8 cellular contexts compared by ENCODE assay signal in the genomic region with DNA sequence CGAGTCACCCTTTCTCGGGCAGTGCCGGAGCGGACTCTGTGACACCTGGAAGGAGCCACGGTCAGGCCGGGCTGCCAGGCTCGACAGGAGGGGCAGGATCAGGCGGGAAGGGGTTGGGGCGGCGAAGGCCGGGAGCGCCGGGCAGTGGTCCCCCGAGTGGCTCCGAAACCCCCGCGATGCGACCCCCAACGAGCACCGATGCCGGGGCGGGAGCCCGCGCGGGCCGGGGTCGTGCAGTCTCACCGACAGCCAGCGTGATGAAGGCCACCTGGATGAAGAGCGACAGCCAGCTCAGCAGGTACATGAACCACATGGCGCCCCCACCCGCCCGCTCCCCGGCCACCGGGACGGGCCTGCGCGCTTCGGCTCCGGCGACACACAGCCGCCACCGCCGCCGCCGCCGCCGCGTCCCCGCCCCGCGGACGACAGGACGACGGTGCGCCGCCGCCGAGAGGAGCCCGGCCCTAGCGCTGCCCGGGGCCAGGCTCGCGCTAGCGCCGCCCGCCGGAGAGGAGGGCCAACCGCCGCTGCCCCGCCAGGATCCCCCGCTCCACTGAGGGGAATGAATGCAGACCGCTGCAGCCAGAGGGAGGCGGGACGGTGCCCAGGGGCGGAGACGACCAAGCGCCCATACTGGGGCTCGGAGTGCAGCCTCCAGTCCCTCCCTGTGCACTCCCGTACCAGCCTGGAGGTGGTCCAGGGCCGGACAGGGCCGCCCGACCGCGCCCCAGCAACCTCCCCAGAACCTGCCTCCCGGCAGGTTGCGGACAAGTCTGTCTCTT. TPM values are rescaled to one million over a fixed set of nuclear protein-coding genes. Genes with fewer than 3 reads are reported as not detected.
DNase-seq lines count a peak whose midpoint lies in the region; ATAC-seq and TF ChIP-seq lines count a peak whose summit lies in the region.

TEX261 (minus strand) TSS at position 429 of the 782 bp plus-strand sequence; CDS start at position 313, 116 bp downstream.

- peaks cover 17% of the 10 kb centered on the region for H4K20me1 ChIP-seq in Karpas-422 (ENCODE audit: insufficient read depth, low read depth, low read length)

- H2AFZ ChIP-seq in Karpas-422 (ENCODE audit: low read length): peak within 1 kb of the TSS; percentile 74

- peak within 1 kb of the TSS; percentile 82 for H3K4me2 ChIP-seq in Karpas-422 (ENCODE audit: low read depth, low read length, poor library complexity, severe bottlenecking)

- CTCF ChIA-PET in RWPE1 (lab: Yijun Ruan, JAX): no interaction called here

- peak within 1 kb of the TSS; percentile 93 for H3K4me3 ChIP-seq in Karpas-422 (ENCODE audit: low read length)
- peak within 1 kb of the TSS; percentile 88 for H3K4me3 ChIP-seq in fibroblast of pulmonary artery (replicated peaks; ENCODE audit: low read depth, low read length)

- H3K27ac Mint-ChIP-seq in nephron progenitor cell: peak within 1 kb of the TSS; percentile 26
- H3K27ac Mint-ChIP-seq in stimulated activated naive CD8-positive, alpha-beta T cell treated with anti-CD3 and anti-CD28 coated beads, Interleukin-15, amount 100 ng/mL, for 72 hours: peak within 1 kb of the TSS; percentile 87 to 89

- H3K9me2 ChIP-seq in Karpas-422 (replicated peaks; ENCODE audit: insufficient read depth, low read length): no peaks in the 10 kb centered on the region

- H3K9ac ChIP-seq in Karpas-422 (ENCODE audit: low read length): peak within 1 kb of the TSS; percentile 98

- H3K27me3 Mint-ChIP-seq in nephron progenitor cell (ENCODE audit: low read depth, poor library complexity): peaks cover 22% of the 10 kb centered on the region
- H3K27me3 Mint-ChIP-seq in stimulated activated naive CD8-positive, alpha-beta T cell treated with anti-CD3 and anti-CD28 coated beads, Interleukin-15, amount 100 ng/mL, for 72 hours: no peaks in the 10 kb centered on the region

- H3K4me1 Mint-ChIP-seq in nephron progenitor cell: peaks cover 36% of the 10 kb centered on the region
- peaks cover 47% of the 10 kb centered on the region for H3K4me1 Mint-ChIP-seq in stimulated activated naive CD8-positive, alpha-beta T cell treated with anti-CD3 and anti-CD28 coated beads, Interleukin-15, amount 100 ng/mL, for 72 hours

- peaks cover 23% of the 10 kb centered on the region for H3K4me1 ChIP-seq in Karpas-422 (ENCODE audit: low read length)

- H3K9me3 Mint-ChIP-seq in nephron progenitor cell: no peaks in the 10 kb centered on the region
- no peaks in the 10 kb centered on the region for H3K9me3 Mint-ChIP-seq in stimulated activated naive CD8-positive, alpha-beta T cell treated with anti-CD3 and anti-CD28 coated beads, Interleukin-15, amount 100 ng/mL, for 72 hours

- peak within 1 kb of the TSS; percentile 98 for H3K4me3 Mint-ChIP-seq in nephron progenitor cell
- peak within 1 kb of the TSS; percentile 89 to 97 for H3K4me3 Mint-ChIP-seq in stimulated activated naive CD8-positive, alpha-beta T cell treated with anti-CD3 and anti-CD28 coated beads, Interleukin-15, amount 100 ng/mL, for 72 hours

- POLR2A ChIA-PET in RWPE1 (lab: Yijun Ruan, JAX; ENCODE audit: low non-redundant PET): no interaction called here

- H3K9me3 ChIP-seq in Karpas-422 (ENCODE audit: low read length): no peaks in the 10 kb centered on the region

- no peaks in the 10 kb centered on the region for H3K27me3 ChIP-seq in Karpas-422 (ENCODE audit: low read length)

- H3K27ac ChIP-seq in Karpas-422 (ENCODE audit: low read length) (peak within 1 kb of the TSS; percentile 64), RWPE1 (peak within 1 kb of the TSS; percentile 72)

- TF ChIP-seq CTCF in RWPE1 (conservative IDR thresholded peaks at IDR 0.05; ENCODE audit: low read depth): peak; percentile 94
- TF ChIP-seq CTCF in fibroblast of pulmonary artery (IDR thresholded peaks at IDR 0.05; ENCODE audit: low read length, missing control alignments): peak; percentile 44
- TF ChIP-seq CTCF in nephron progenitor cell (IDR thresholded peaks at IDR 0.05): peak; percentile 46

- peaks cover 5% of the 10 kb centered on the region for H3K36me3 Mint-ChIP-seq in nephron progenitor cell (ENCODE audit: low read depth)

- DNase-seq in EL: peak; percentile 88
- DNase-seq in Karpas-422: peak; percentile 98
- peak; percentile 91 for DNase-seq in RWPE1 (ENCODE audit: low spot score)
- DNase-seq in activated T-helper 9 cell treated with anti-CD3 and anti-CD28 coated beads, Interleukin-2, amount 50 U/mL, for 16 hours (ENCODE audit: low read depth): peak; percentile 88
- peak; percentile 84 for DNase-seq in fibroblast of pulmonary artery (ENCODE audit: low read depth)
- peak; percentile 93 for DNase-seq in nephron progenitor cell
- peak; percentile 92 to 95 for DNase-seq in stimulated activated naive CD8-positive, alpha-beta T cell treated with anti-CD3 and anti-CD28 coated beads, Interleukin-15, amount 100 ng/mL, for 72 hours

- ATAC-seq in GM21825 (IDR thresholded peaks at IDR 0.05; ENCODE audit: unreplicated experiment): peak; percentile 95
- peak; percentile 97 for ATAC-seq in stimulated activated naive CD8-positive, alpha-beta T cell treated with anti-CD3 and anti-CD28 coated beads, Interleukin-15, amount 100 ng/mL, for 72 hours

- peaks cover 47% of the 10 kb centered on the region for H3K79me2 ChIP-seq in Karpas-422 (ENCODE audit: low read length)

- peaks cover 16% of the 10 kb centered on the region; the same call in 1 of the 2 replicates for H3K36me3 ChIP-seq in Karpas-422 (ENCODE audit: insufficient read depth, low read length)

RNA-seq across cellular contexts. Expression of gene TEX261, which starts in this region (rescaled TPM):
- total RNA-seq in Karpas-422 (2014; rRNA removed; shearing (Covaris generic); ENCODE audit: low replicate concordance): 62.8 and 69.2 TPM in 2 replicates

Comparison
In these comparisons a context has a peak if more than half of its experiments do, and no peak if none do; other contexts are left out.
1. Peak in every context shown above with its lines: DNase-seq, ATAC-seq, H3K4me3 ChIP-seq and H3K27ac ChIP-seq.
2. CTCF ChIP-seq: peak in every context shown above with its lines; median percentile 94 in RWPE1; 46 in nephron progenitor cell; 44 in fibroblast of pulmonary artery.